8 cellular contexts compared by ENCODE assay signal in genomic region chr3:169147246-169148008, GRCh38.
DNase-seq lines count a peak whose midpoint lies in the region; ATAC-seq and TF ChIP-seq lines count a peak whose summit lies in the region.

No MANE protein-coding gene starts in this region.

- peak; percentile 83 for DNase-seq in ELR (ENCODE audit: low read depth)
- DNase-seq in NCI-H128 (lab: John Stamatoyannopoulos, UW; ENCODE audit: unreplicated experiment), result peak; percentile 41
- DNase-seq in activated T-cell treated with anti-CD3 and anti-CD28 coated beads, Interleukin-2, amount 50 U/mL, for 24 hours, result peak; percentile 31
- peak; percentile 28 for DNase-seq in foreskin melanocyte
- DNase-seq in nephron progenitor cell, result peak; percentile 73

- ATAC-seq in GM21528 (IDR thresholded peaks at IDR 0.05; ENCODE audit: low FRiP score, unreplicated experiment) (no peak), GM19463 (IDR thresholded peaks at IDR 0.05; ENCODE audit: unreplicated experiment) (no peak), GM18511 (IDR thresholded peaks at IDR 0.05; ENCODE audit: unreplicated experiment) (no peak)

- H3K27me3 Mint-ChIP-seq in activated T-cell treated with anti-CD3 and anti-CD28 coated beads, Interleukin-2, amount 50 U/mL, for 24 hours, result peaks cover 75% of the 10 kb centered on the region
- H3K27me3 Mint-ChIP-seq in nephron progenitor cell (ENCODE audit: low read depth, poor library complexity), result peaks cover 60% of the 10 kb centered on the region

- no peaks in the 10 kb centered on the region for H3K36me3 Mint-ChIP-seq in activated T-cell treated with anti-CD3 and anti-CD28 coated beads, Interleukin-2, amount 50 U/mL, for 24 hours (ENCODE audit: low read depth)
- no peaks in the 10 kb centered on the region for H3K36me3 Mint-ChIP-seq in nephron progenitor cell (ENCODE audit: low read depth)

- peaks cover 21% of the 10 kb centered on the region for H3K4me1 Mint-ChIP-seq in activated T-cell treated with anti-CD3 and anti-CD28 coated beads, Interleukin-2, amount 50 U/mL, for 24 hours (ENCODE audit: low read depth)
- peaks cover 77% of the 10 kb centered on the region for H3K4me1 Mint-ChIP-seq in nephron progenitor cell

- no peaks in the 10 kb centered on the region for H3K9me3 Mint-ChIP-seq in activated T-cell treated with anti-CD3 and anti-CD28 coated beads, Interleukin-2, amount 50 U/mL, for 24 hours
- H3K9me3 Mint-ChIP-seq in nephron progenitor cell, result no peaks in the 10 kb centered on the region

- no peak for TF ChIP-seq CTCF in nephron progenitor cell (IDR thresholded peaks at IDR 0.05)

- no peak overlapping the region for H3K27ac Mint-ChIP-seq in activated T-cell treated with anti-CD3 and anti-CD28 coated beads, Interleukin-2, amount 50 U/mL, for 24 hours
- H3K27ac Mint-ChIP-seq in nephron progenitor cell, result peak overlapping the region; percentile 83

- H3K4me3 Mint-ChIP-seq in activated T-cell treated with anti-CD3 and anti-CD28 coated beads, Interleukin-2, amount 50 U/mL, for 24 hours, result peak overlapping the region; percentile 70
- peak overlapping the region; percentile 91 for H3K4me3 Mint-ChIP-seq in nephron progenitor cell

Comparison
In these comparisons a context has a peak if more than half of its experiments do, and no peak if none do; other contexts are left out.
1. DNase-seq: peak in every context shown above with its lines; median percentile 83 in ELR; 73 in nephron progenitor cell; 41 in NCI-H128; 31 in activated T-cell treated with anti-CD3 and anti-CD28 coated beads, Interleukin-2, amount 50 U/mL, for 24 hours; 28 in foreskin melanocyte.